ENCODE assay signal across 16 cellular contexts in the genomic region with DNA sequence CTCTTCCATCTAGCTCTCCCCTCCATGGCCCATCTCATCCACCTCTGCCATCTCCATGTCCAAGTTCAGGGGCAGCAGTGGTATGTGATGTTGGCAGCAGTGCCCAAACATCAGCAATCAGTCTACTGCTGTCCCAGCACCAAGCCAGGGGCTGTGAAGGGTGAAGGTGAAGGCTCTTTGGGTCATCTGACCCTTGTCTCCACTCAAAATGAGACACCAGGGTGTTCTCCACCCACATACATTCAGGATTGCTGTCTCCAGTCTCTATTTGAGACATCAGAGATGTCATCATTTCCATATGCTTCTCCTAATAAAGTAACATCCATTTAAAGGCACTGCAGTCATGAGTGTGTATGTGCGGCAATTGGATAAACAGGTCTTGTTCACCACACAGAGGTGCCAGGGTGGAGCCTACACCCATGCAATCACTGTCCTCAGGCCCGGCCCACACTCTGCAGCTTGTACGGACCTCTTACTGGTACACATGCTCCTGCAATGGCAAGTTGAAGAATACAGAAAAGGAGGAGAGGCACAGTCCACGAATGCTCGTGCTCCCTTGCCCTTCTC. TPM values are rescaled to one million over a fixed set of nuclear protein-coding genes. Genes with fewer than 3 reads are reported as not detected.
DNase-seq lines count a peak whose midpoint lies in the region; ATAC-seq lines count a peak whose summit lies in the region.
"Had no signal": no experiment of that assay in that cellular context is flagged by ENCODE, and none has a peak within 500 bp of the region (broad histone marks: within the 10 kb centered on the region; RNA-seq: fewer than 3 reads in every experiment).

No MANE protein-coding gene starts in this region.

- peak in 1 of 2 donors; percentile 24 for DNase-seq in activated T-cell treated with anti-CD3 and anti-CD28 coated beads, Interleukin-2, amount 50 U/mL, for 72 hours
- no peak for DNase-seq in activated T-cell treated with anti-CD3 and anti-CD28 coated beads, Interleukin-2, amount 50 U/mL, for 1 hour
- DNase-seq in activated naive CD8-positive, alpha-beta T cell treated with anti-CD3 and anti-CD28 coated beads for 36 hours, result peak; percentile 14
- DNase-seq in naive thymus-derived CD8-positive, alpha-beta T cell, result no peak
- DNase-seq in RKO (ENCODE audit: low spot score) (no peak), ACHN (no peak), NCI-H2029 (lab: John Stamatoyannopoulos, UW) (no peak)
- DNase-seq: CD4-positive, alpha-beta T cell; GF-D8; KBM-7; NCI-H146; NCI-H2107; NCI-H226; NCI-H526 treated with DMSO at 0.1 percent for 48 hours; NK-92 treated with Interleukin-12 subunit alpha and Interleukin-12 subunit beta, amount 100 ng/mL, for 24 hours had no signal

- H3K4me3 Mint-ChIP-seq in activated T-cell treated with anti-CD3 and anti-CD28 coated beads, Interleukin-2, amount 50 U/mL, for 72 hours, result peak overlapping the region; percentile 56 to 62
- H3K4me3 Mint-ChIP-seq in activated naive CD8-positive, alpha-beta T cell treated with anti-CD3 and anti-CD28 coated beads for 36 hours, result peak overlapping the region; percentile 16
- H3K4me3 Mint-ChIP-seq in naive thymus-derived CD8-positive, alpha-beta T cell, result peak overlapping the region in 8 of 10 donors; percentile 5 to 83 (median 76)
- H3K4me3 Mint-ChIP-seq: GM23338 had no signal

- peaks cover 0 to 3% of the 10 kb centered on the region in 2 donors for H3K36me3 Mint-ChIP-seq in activated T-cell treated with anti-CD3 and anti-CD28 coated beads, Interleukin-2, amount 50 U/mL, for 72 hours (ENCODE audit: insufficient read depth in 2 of 2)
- peaks cover 5% of the 10 kb centered on the region for H3K36me3 Mint-ChIP-seq in activated naive CD8-positive, alpha-beta T cell treated with anti-CD3 and anti-CD28 coated beads for 36 hours
- peaks cover 0 to 3% (median 0%) of the 10 kb centered on the region in 3 donors for H3K36me3 Mint-ChIP-seq in naive thymus-derived CD8-positive, alpha-beta T cell

- peak; percentile 78 to 87 for ATAC-seq in activated T-cell treated with anti-CD3 and anti-CD28 coated beads, Interleukin-2, amount 50 U/mL, for 72 hours (replicated peaks in 1 of 2)
- no peak for ATAC-seq in naive thymus-derived CD8-positive, alpha-beta T cell
- ATAC-seq: GM23338 had no signal

- H3K9me3 Mint-ChIP-seq in activated T-cell treated with anti-CD3 and anti-CD28 coated beads, Interleukin-2, amount 50 U/mL, for 72 hours, result peaks cover 0 to 1% of the 10 kb centered on the region in 2 donors
- H3K9me3 Mint-ChIP-seq in activated naive CD8-positive, alpha-beta T cell treated with anti-CD3 and anti-CD28 coated beads for 36 hours, result no peaks in the 10 kb centered on the region
- H3K9me3 Mint-ChIP-seq in naive thymus-derived CD8-positive, alpha-beta T cell, result no peaks in the 10 kb centered on the region
- H3K9me3 Mint-ChIP-seq: CD4-positive, alpha-beta T cell; GM23338 had no signal

- H3K4me1 Mint-ChIP-seq in activated T-cell treated with anti-CD3 and anti-CD28 coated beads, Interleukin-2, amount 50 U/mL, for 72 hours (ENCODE audit: low read depth), result peaks cover 38% of the 10 kb centered on the region
- H3K4me1 Mint-ChIP-seq in activated naive CD8-positive, alpha-beta T cell treated with anti-CD3 and anti-CD28 coated beads for 36 hours, result peaks cover 41% of the 10 kb centered on the region
- H3K4me1 Mint-ChIP-seq in naive thymus-derived CD8-positive, alpha-beta T cell, result peaks cover 18 to 28% (median 21%) of the 10 kb centered on the region in 4 donors

- in situ Hi-C loops in ACHN (cut with HindIII; ENCODE audit: low pct_ligation_motif_present, low pct_unique_long_range_greater_than_20kb, low sequenced_read_pairs), result no loop called here

- H3K27me3 Mint-ChIP-seq in activated T-cell treated with anti-CD3 and anti-CD28 coated beads, Interleukin-2, amount 50 U/mL, for 72 hours (ENCODE audit: low read depth), result peaks cover 7% of the 10 kb centered on the region
- H3K27me3 Mint-ChIP-seq in activated naive CD8-positive, alpha-beta T cell treated with anti-CD3 and anti-CD28 coated beads for 36 hours, result no peaks in the 10 kb centered on the region
- no peaks in the 10 kb centered on the region for H3K27me3 Mint-ChIP-seq in naive thymus-derived CD8-positive, alpha-beta T cell
- H3K27me3 Mint-ChIP-seq: CD4-positive, alpha-beta T cell had no signal

- POLR2A ChIA-PET in naive thymus-derived CD8-positive, alpha-beta T cell (lab: Charles Lee), result interaction anchor here (0.6 to 1.6 kb wide), 2 partner anchors 12 to 19 kb away, joined by 3 to 9 read pairs; no protein-coding TSS in a partner anchor

- H3K27ac Mint-ChIP-seq in activated T-cell treated with anti-CD3 and anti-CD28 coated beads, Interleukin-2, amount 50 U/mL, for 72 hours, result no peak overlapping the region
- peak overlapping the region; percentile 10 for H3K27ac Mint-ChIP-seq in activated naive CD8-positive, alpha-beta T cell treated with anti-CD3 and anti-CD28 coated beads for 36 hours
- H3K27ac Mint-ChIP-seq in naive thymus-derived CD8-positive, alpha-beta T cell, result peak overlapping the region in 5 of 10 donors; percentile 21 to 80 (median 43)
- H3K27ac Mint-ChIP-seq: CD4-positive, alpha-beta T cell; GM23338 had no signal

RNA-seq across cellular contexts. Expression of a gene that starts 22.2 kb away (rescaled TPM):
- 1 to 10 TPM; 5.3 to 5.5 TPM for total RNA-seq in activated T-cell treated with anti-CD3 and anti-CD28 coated beads, Interleukin-2, amount 50 U/mL, for 72 hours
- 1 to 10 TPM; 2.1 to 2.3 TPM for total RNA-seq in activated naive CD8-positive, alpha-beta T cell treated with anti-CD3 and anti-CD28 coated beads for 36 hours
- 1 to 10 TPM; 4.9 to 5.3 TPM for total RNA-seq in naive thymus-derived CD8-positive, alpha-beta T cell
- 1 to 10 TPM in 2 of 3 donors, under 1 TPM in 1; 0.51 to 1.6 (median 1.4) TPM for polyA plus RNA-seq in naive thymus-derived CD8-positive, alpha-beta T cell

Comparison
In these comparisons a context has a peak if more than half of its experiments do, and no peak if none do; other contexts are left out.
1. ATAC-seq: peak in activated T-cell treated with anti-CD3 and anti-CD28 coated beads, Interleukin-2, amount 50 U/mL, for 72 hours (2 of 2); none in naive thymus-derived CD8-positive, alpha-beta T cell (0 of 2).
2. H3K4me3 Mint-ChIP-seq: peak in every context shown above with its lines; median percentile 76 in naive thymus-derived CD8-positive, alpha-beta T cell; 59 in activated T-cell treated with anti-CD3 and anti-CD28 coated beads, Interleukin-2, amount 50 U/mL, for 72 hours; 16 in activated naive CD8-positive, alpha-beta T cell treated with anti-CD3 and anti-CD28 coated beads for 36 hours.